20 cellular contexts compared by ENCODE assay signal in genomic region chr16:20997147-20997546, GRCh38.
DNase-seq lines count a peak whose midpoint lies in the region; ATAC-seq, FAIRE-seq and TF ChIP-seq lines count a peak whose summit lies in the region.
"Had no signal": no experiment of that assay in that cellular context is flagged by ENCODE, and none has a peak within 500 bp of the region (broad histone marks: within the 10 kb centered on the region; RNA-seq: fewer than 3 reads in every experiment).

No MANE protein-coding gene starts in this region.

- in situ Hi-C loops in HepG2 (cut with HindIII; ENCODE audit: extremely low pct_ligation_motif_present, low pct_unique_long_range_greater_than_20kb) = no loop called here

- POLR2A ChIA-PET in HepG2 (lab: Yijun Ruan, JAX) = no interaction called here

- H3K36me3 ChIP-seq in HepG2 (replicated peaks in 1 of 2; ENCODE audit: control insufficient read depth in 1 of 2, insufficient read depth in 2 of 2, low read length in 2 of 2) (no peaks in the 10 kb centered on the region), right lobe of liver (no peaks in the 10 kb centered on the region)
- H3K36me3 ChIP-seq: BLaER1 treated with 17β-estradiol and CSF1 and Interleukin-3, amounts not matched to agents 10 nM and 100 nM had no signal

- TF ChIP-seq CTCF in HepG2 (CRISPR knock-in tag; IDR thresholded peaks at IDR 0.05) = no peak
- TF ChIP-seq CTCF in right lobe of liver (IDR thresholded peaks at IDR 0.05) = no peak

- H3K4me2 ChIP-seq in HepG2 (ENCODE audit: low read depth, low read length) = no peak overlapping the region
- H3K4me2 ChIP-seq: A549; BLaER1 treated with 17β-estradiol and CSF1 and Interleukin-3, amounts not matched to agents 10 nM and 100 nM had no signal

- no peak for TF ChIP-seq RAD21 in HepG2 (CRISPR knock-in tag; IDR thresholded peaks at IDR 0.05)

- DNase-seq in HepG2 (ENCODE audit: low spot score) (no peak), right lobe of liver (no peak), sciatic nerve (ENCODE audit: low spot score) (peak; percentile 22), NCI-H2196 treated with DMSO at 0.1 percent for 48 hours (lab: John Stamatoyannopoulos, UW; ENCODE audit: unreplicated experiment) (no peak)
- DNase-seq in stimulated activated CD4-positive, alpha-beta T cell treated with anti-CD3 and anti-CD28 coated beads, Interleukin-2, amount 100 ng/mL, for 24 hours = no peak
- DNase-seq: AML-193; Caco-2; Calu3; CD4-positive, alpha-beta T cell; DMS79 treated with DMSO at 0.1 percent for 48 hours; GF-D8 had no signal

- no peak overlapping the region for H3K27ac ChIP-seq in HepG2 (ENCODE audit: extremely low read length, insufficient read depth, low read length)
- no peak overlapping the region for H3K27ac ChIP-seq in right lobe of liver
- H3K27ac ChIP-seq: 22Rv1; A549; BLaER1 treated with 17β-estradiol and CSF1 and Interleukin-3, amounts not matched to agents 10 nM and 100 nM; C4-2B had no signal

- H3K4me3 ChIP-seq in HepG2 (replicated peaks in 1 of 3; ENCODE audit: insufficient read depth in 1 of 3, low read depth in 2 of 3, low read length in 3 of 3) (no peak overlapping the region), right lobe of liver (no peak overlapping the region)
- H3K4me3 ChIP-seq: A549; BLaER1 treated with 17β-estradiol and CSF1 and Interleukin-3, amounts not matched to agents 10 nM and 100 nM had no signal

- peaks cover 0 to 10% of the 10 kb centered on the region in 2 experiments; a peak in 3 of 5 replicates for H3K27me3 ChIP-seq in HepG2 (ENCODE audit: control insufficient read depth in 1 of 2, insufficient read depth in 2 of 2, low read length in 2 of 2)
- H3K27me3 ChIP-seq in right lobe of liver = no peaks in the 10 kb centered on the region
- H3K27me3 ChIP-seq: BLaER1 treated with 17β-estradiol and CSF1 and Interleukin-3, amounts not matched to agents 10 nM and 100 nM had no signal

- no peak for ATAC-seq in HepG2
- no peak for ATAC-seq in right lobe of liver
- ATAC-seq in sciatic nerve = no peak
- ATAC-seq: A549; CD8-positive, alpha-beta T cell had no signal

- no TSS peak for BruUV-seq in HepG2 (replicated peaks; lab: Mats Ljungman, UMichigan)

- H3K4me1 ChIP-seq in HepG2 (ENCODE audit: insufficient read depth, low read length) (no peaks in the 10 kb centered on the region), right lobe of liver (no peaks in the 10 kb centered on the region)
- H3K4me1 ChIP-seq: A549; BLaER1 treated with 17β-estradiol and CSF1 and Interleukin-3, amounts not matched to agents 10 nM and 100 nM; Caco-2 had no signal

- intact Hi-C loops in HepG2 (cut with micrococcal nuclease; ENCODE audit: unreplicated experiment) (no loop called here), right lobe of liver (cut with DNase I) (no loop called here), sciatic nerve (cut with DNase I) (no loop called here)

- H3K9ac ChIP-seq in HepG2 (ENCODE audit: insufficient read depth, low read depth, low read length) = no peak overlapping the region
- H3K9ac ChIP-seq: BLaER1 treated with 17β-estradiol and CSF1 and Interleukin-3, amounts not matched to agents 10 nM and 100 nM had no signal

- WGBS in HepG2 (ENCODE audit: low lambda C conversion rate) = 29% methylated on average over 5 of the region's 5 CpGs
- 89% methylated on average over 3 of the region's 5 CpGs for WGBS in right lobe of liver (ENCODE audit: insufficient coverage, low coverage, low lambda C conversion rate, missing lambda C conversion rate)

- CTCF ChIA-PET in HepG2 (lab: Yijun Ruan, JAX; ENCODE audit: low intra/inter-chr PET ratio, low total read pairs) = no interaction called here

- no peaks in the 10 kb centered on the region for H3K79me2 ChIP-seq in HepG2 (ENCODE audit: insufficient read depth, low read length)

- TF ChIP-seq POLR2A in HepG2 (IDR thresholded peaks at IDR 0.05; ENCODE audit: insufficient read depth in 1 of 2, low read depth in 2 of 2, low read length in 2 of 2) (no peak), right lobe of liver (IDR thresholded peaks at IDR 0.05) (no peak)

- no peaks in the 10 kb centered on the region for H4K20me1 ChIP-seq in HepG2 (ENCODE audit: insufficient read depth, low read length)
- H4K20me1 ChIP-seq: BLaER1 treated with 17β-estradiol and CSF1 and Interleukin-3, amounts not matched to agents 10 nM and 100 nM had no signal

- FAIRE-seq in HepG2 (lab: Jason Lieb, UNC) = no peak
- FAIRE-seq: A549, D721Med, G401.6, GM12891, GM19239 had no signal

- TF ChIP-seq EP300 in HepG2 (IDR thresholded peaks at IDR 0.05; ENCODE audit: low read depth in 2 of 2, low read length in 2 of 2) (no peak), HepG2 (CRISPR knock-in tag; IDR thresholded peaks at IDR 0.05; ENCODE audit: borderline replicate concordance) (no peak)

- H3K9me3 ChIP-seq in HepG2 (ENCODE audit: low read length) (no peaks in the 10 kb centered on the region), right lobe of liver (no peaks in the 10 kb centered on the region)
- H3K9me3 ChIP-seq: A549; BLaER1 treated with 17β-estradiol and CSF1 and Interleukin-3, amounts not matched to agents 10 nM and 100 nM; Caco-2 had no signal

- no peak overlapping the region for H2AFZ ChIP-seq in HepG2 (ENCODE audit: low read length)

TF ChIP-seq in HepG2, 621 proteins besides CTCF, POLR2A, EP300 and RAD21:
- TF ChIP-seq ZNF746 (CRISPR knock-in tag; IDR thresholded peaks at IDR 0.05) = no peak
- TF ChIP-seq MZF1 (CRISPR knock-in tag; IDR thresholded peaks at IDR 0.05; ENCODE audit: borderline replicate concordance) = no peak
- no peak for TF ChIP-seq ZNF780A (CRISPR knock-in tag; IDR thresholded peaks at IDR 0.05)
- TF ChIP-seq ZNF660 (CRISPR knock-in tag; IDR thresholded peaks at IDR 0.05; ENCODE audit: borderline replicate concordance, low read depth) = no peak
- TF ChIP-seq ZNF558 (CRISPR knock-in tag; IDR thresholded peaks at IDR 0.05; ENCODE audit: borderline replicate concordance) = no peak
- no peak for TF ChIP-seq ZNF597 (CRISPR knock-in tag; IDR thresholded peaks at IDR 0.05)
- no peak for TF ChIP-seq RNF2 (conservative IDR thresholded peaks at IDR 0.05; ENCODE audit: low read depth)
- TF ChIP-seq MNT (IDR thresholded peaks at IDR 0.05) = peak; percentile 63
TF ChIP-seq in HepG2: peak in this region for 1.
